16 cellular contexts compared by ENCODE assay signal in genomic region chr6:118584906-118585305, GRCh38. TPM values are rescaled to one million over a fixed set of nuclear protein-coding genes. Genes with fewer than 3 reads are reported as not detected.
A peak's percentile ranks its signal among the peaks of the same experiment; 100 is the strongest.
DNase-seq lines count a peak whose midpoint lies in the region; ATAC-seq and TF ChIP-seq lines count a peak whose summit lies in the region.
"Had no signal": no experiment of that assay in that cellular context is flagged by ENCODE, and none has a peak within 500 bp of the region (broad histone marks: within the 10 kb centered on the region; RNA-seq: fewer than 3 reads in every experiment).

No MANE protein-coding gene starts in this region.

- peaks cover 0 to 11% (median 5%) of the 10 kb centered on the region in 7 donors for H3K9me3 Mint-ChIP-seq in CD4-positive, CD25-positive, alpha-beta regulatory T cell
- H3K9me3 Mint-ChIP-seq in naive thymus-derived CD4-positive, alpha-beta T cell, result peaks cover 0 to 29% (median 13%) of the 10 kb centered on the region in 11 donors

- H3K27ac ChIP-seq in CD4-positive, CD25-positive, alpha-beta regulatory T cell (ENCODE audit: insufficient read depth, low read length, poor library complexity, severe bottlenecking), result no peak overlapping the region
- H3K27ac ChIP-seq in naive thymus-derived CD4-positive, alpha-beta T cell (ENCODE audit: low read depth, low read length), result peak overlapping the region; percentile 19

- H3K36me3 Mint-ChIP-seq in CD4-positive, CD25-positive, alpha-beta regulatory T cell, result peaks cover 34% of the 10 kb centered on the region
- peaks cover 7% of the 10 kb centered on the region for H3K36me3 Mint-ChIP-seq in T-helper 17 cell (ENCODE audit: low read depth)
- peaks cover 31 to 78% (median 57%) of the 10 kb centered on the region in 5 donors for H3K36me3 Mint-ChIP-seq in naive thymus-derived CD4-positive, alpha-beta T cell

- H3K36me3 ChIP-seq in BE2C, result no peaks in the 10 kb centered on the region
- H3K36me3 ChIP-seq in CD4-positive, CD25-positive, alpha-beta regulatory T cell (ENCODE audit: control insufficient read depth, insufficient read depth, low read length), result peaks cover 13% of the 10 kb centered on the region
- peaks cover 0 to 15% (median 0%) of the 10 kb centered on the region in 3 experiments for H3K36me3 ChIP-seq in naive thymus-derived CD4-positive, alpha-beta T cell (ENCODE audit: control insufficient read depth in 2 of 3, insufficient read depth in 3 of 3, low read length in 3 of 3)
- H3K36me3 ChIP-seq: MG63 had no signal

- peak overlapping the region in 2 of 3 donors; percentile 21 to 24 for H3K27ac Mint-ChIP-seq in CD4-positive, CD25-positive, alpha-beta regulatory T cell
- peak overlapping the region; percentile 65 for H3K27ac Mint-ChIP-seq in T-helper 17 cell
- H3K27ac Mint-ChIP-seq in naive thymus-derived CD4-positive, alpha-beta T cell, result peak overlapping the region in 8 of 9 donors; percentile 17 to 80 (median 62)

- H3K4me3 ChIP-seq in BE2C (ENCODE audit: low read depth, low read length), result no peak overlapping the region
- H3K4me3 ChIP-seq in CD4-positive, CD25-positive, alpha-beta regulatory T cell (ENCODE audit: low read depth, low read length), result no peak overlapping the region
- no peak overlapping the region for H3K4me3 ChIP-seq in naive thymus-derived CD4-positive, alpha-beta T cell (ENCODE audit: low read length)
- H3K4me3 ChIP-seq: MG63 had no signal

- no peak for TF ChIP-seq CTCF in BE2C (IDR thresholded peaks at IDR 0.05; ENCODE audit: low read depth, low read length)

- H3K27me3 ChIP-seq in BE2C, result no peaks in the 10 kb centered on the region
- no peaks in the 10 kb centered on the region for H3K27me3 ChIP-seq in CD4-positive, CD25-positive, alpha-beta regulatory T cell (ENCODE audit: control insufficient read depth, insufficient read depth, low read length)
- no peaks in the 10 kb centered on the region for H3K27me3 ChIP-seq in naive thymus-derived CD4-positive, alpha-beta T cell (ENCODE audit: control insufficient read depth in 2 of 2, insufficient read depth in 2 of 2, low read length in 2 of 2)
- H3K27me3 ChIP-seq: MG63 had no signal

- H3K4me1 ChIP-seq in BE2C, result peaks cover 7% of the 10 kb centered on the region
- no peaks in the 10 kb centered on the region for H3K4me1 ChIP-seq in CD4-positive, CD25-positive, alpha-beta regulatory T cell (ENCODE audit: control insufficient read depth, insufficient read depth, low read length, poor library complexity, severe bottlenecking)
- no peaks in the 10 kb centered on the region for H3K4me1 ChIP-seq in naive thymus-derived CD4-positive, alpha-beta T cell (ENCODE audit: control insufficient read depth in 2 of 2, insufficient read depth in 2 of 2, low read length in 2 of 2)

- CTCF ChIA-PET in naive thymus-derived CD4-positive, alpha-beta T cell (lab: Charles Lee), result interaction anchor here (0.6 to 0.7 kb wide), 2 partner anchors 16 to 34 kb away, joined by 3 read pairs; no protein-coding TSS in a partner anchor

- peaks cover 13 to 35% (median 22%) of the 10 kb centered on the region in 4 donors for H3K4me1 Mint-ChIP-seq in CD4-positive, CD25-positive, alpha-beta regulatory T cell
- H3K4me1 Mint-ChIP-seq in T-helper 17 cell, result peaks cover 33% of the 10 kb centered on the region
- H3K4me1 Mint-ChIP-seq in naive thymus-derived CD4-positive, alpha-beta T cell, result peaks cover 0 to 71% (median 38%) of the 10 kb centered on the region in 7 donors

- peak; percentile 49 for DNase-seq in BE2C
- no peak for DNase-seq in CD4-positive, CD25-positive, alpha-beta regulatory T cell
- no peak for DNase-seq in T-helper 17 cell
- DNase-seq in naive thymus-derived CD4-positive, alpha-beta T cell, result no peak
- no peak for DNase-seq in DMS79 treated with DMSO at 0.1 percent for 48 hours (lab: John Stamatoyannopoulos, UW)
- DNase-seq: GF-D8, H7, MG63, NCI-H1092, NCI-H146, NCI-H2081 treated with DMSO at 0.1 percent for 48 hours, NCI-H510A, SK-N-SH had no signal

- no peaks in the 10 kb centered on the region for H3K27me3 Mint-ChIP-seq in CD4-positive, CD25-positive, alpha-beta regulatory T cell
- no peaks in the 10 kb centered on the region for H3K27me3 Mint-ChIP-seq in T-helper 17 cell
- H3K27me3 Mint-ChIP-seq in naive thymus-derived CD4-positive, alpha-beta T cell, result no peaks in the 10 kb centered on the region

- H3K4me3 Mint-ChIP-seq in CD4-positive, CD25-positive, alpha-beta regulatory T cell, result no peak overlapping the region
- no peak overlapping the region for H3K4me3 Mint-ChIP-seq in T-helper 17 cell
- H3K4me3 Mint-ChIP-seq in naive thymus-derived CD4-positive, alpha-beta T cell, result no peak overlapping the region

- POLR2A ChIA-PET in naive thymus-derived CD4-positive, alpha-beta T cell (lab: Charles Lee), result no interaction called here

- no peak for ATAC-seq in CD4-positive, CD25-positive, alpha-beta regulatory T cell (ENCODE audit: low read depth in 2 of 2)
- ATAC-seq in T-helper 17 cell (no peak), HG03565 (IDR thresholded peaks at IDR 0.05; ENCODE audit: unreplicated experiment) (no peak), GM21360 (IDR thresholded peaks at IDR 0.05; ENCODE audit: unreplicated experiment) (no peak)
- ATAC-seq in naive thymus-derived CD4-positive, alpha-beta T cell, result no peak
- ATAC-seq: Panc1 had no signal

- H3K9me3 ChIP-seq in BE2C (no peaks in the 10 kb centered on the region), T-helper 17 cell (ENCODE audit: control insufficient read depth, low read length, poor library complexity, severe bottlenecking) (no peaks in the 10 kb centered on the region)
- H3K9me3 ChIP-seq in CD4-positive, CD25-positive, alpha-beta regulatory T cell (ENCODE audit: control insufficient read depth in 2 of 2, low read length in 2 of 2), result peaks cover 2 to 13% of the 10 kb centered on the region in 2 experiments
- peaks cover 0 to 10% (median 10%) of the 10 kb centered on the region in 3 experiments for H3K9me3 ChIP-seq in naive thymus-derived CD4-positive, alpha-beta T cell (ENCODE audit: control insufficient read depth in 2 of 3, low read length in 3 of 3)
- H3K9me3 ChIP-seq: SK-N-SH had no signal

- intact Hi-C loops in naive thymus-derived CD4-positive, alpha-beta T cell (cut with micrococcal nuclease), result no loop called here

RNA-seq across cellular contexts. Expression of gene PLN, which starts 36.8 kb away (rescaled TPM):
- not detected for polyA plus RNA-seq in BE2C (2012; ENCODE audit: insufficient read depth, insufficient read length, low read depth)
- total RNA-seq in CD4-positive, CD25-positive, alpha-beta regulatory T cell, result not detected
- under 1 TPM; 0.13 to 0.40 (median 0.27) TPM for polyA plus RNA-seq in CD4-positive, CD25-positive, alpha-beta regulatory T cell
- total RNA-seq in T-helper 17 cell, result not detected
- total RNA-seq in naive thymus-derived CD4-positive, alpha-beta T cell, result under 1 TPM in 3 of 5 experiments, not detected in 2; 0.19 to 0.22 (median 0.20) TPM
- under 1 TPM; 0.09 to 0.34 TPM for polyA plus RNA-seq in naive thymus-derived CD4-positive, alpha-beta T cell
- total RNA-seq: H7 had no signal
- polyA plus RNA-seq: SK-N-SH had no signal
